1 cellular context compared by ENCODE assay signal in genomic region chr2:191048073-191048472, GRCh38.
TF ChIP-seq lines count a peak whose summit lies in the region.

No MANE protein-coding gene starts in this region.

TF ChIP-seq in GM23338, 12 proteins besides CTCF, POLR2A, EP300 and RAD21 (continued from another document):
- no peak for TF ChIP-seq ZNF462 (CRISPR knock-in tag; IDR thresholded peaks at IDR 0.05)
- no peak for TF ChIP-seq POLR2AphosphoS5 (IDR thresholded peaks at IDR 0.05; ENCODE audit: low read depth)
- TF ChIP-seq REST (IDR thresholded peaks at IDR 0.05; ENCODE audit: unreplicated experiment) = no peak
- TF ChIP-seq CREB1 (CRISPR knock-in tag; IDR thresholded peaks at IDR 0.05; ENCODE audit: low read depth) = no peak
- TF ChIP-seq NANOG (IDR thresholded peaks at IDR 0.05; ENCODE audit: borderline replicate concordance) = no peak
- TF ChIP-seq ZNF331 (CRISPR knock-in tag; IDR thresholded peaks at IDR 0.05; ENCODE audit: low read depth) = no peak
- no peak for TF ChIP-seq ZNF114 (CRISPR knock-in tag; IDR thresholded peaks at IDR 0.05)
